19 cellular contexts compared by ENCODE assay signal in the genomic region with DNA sequence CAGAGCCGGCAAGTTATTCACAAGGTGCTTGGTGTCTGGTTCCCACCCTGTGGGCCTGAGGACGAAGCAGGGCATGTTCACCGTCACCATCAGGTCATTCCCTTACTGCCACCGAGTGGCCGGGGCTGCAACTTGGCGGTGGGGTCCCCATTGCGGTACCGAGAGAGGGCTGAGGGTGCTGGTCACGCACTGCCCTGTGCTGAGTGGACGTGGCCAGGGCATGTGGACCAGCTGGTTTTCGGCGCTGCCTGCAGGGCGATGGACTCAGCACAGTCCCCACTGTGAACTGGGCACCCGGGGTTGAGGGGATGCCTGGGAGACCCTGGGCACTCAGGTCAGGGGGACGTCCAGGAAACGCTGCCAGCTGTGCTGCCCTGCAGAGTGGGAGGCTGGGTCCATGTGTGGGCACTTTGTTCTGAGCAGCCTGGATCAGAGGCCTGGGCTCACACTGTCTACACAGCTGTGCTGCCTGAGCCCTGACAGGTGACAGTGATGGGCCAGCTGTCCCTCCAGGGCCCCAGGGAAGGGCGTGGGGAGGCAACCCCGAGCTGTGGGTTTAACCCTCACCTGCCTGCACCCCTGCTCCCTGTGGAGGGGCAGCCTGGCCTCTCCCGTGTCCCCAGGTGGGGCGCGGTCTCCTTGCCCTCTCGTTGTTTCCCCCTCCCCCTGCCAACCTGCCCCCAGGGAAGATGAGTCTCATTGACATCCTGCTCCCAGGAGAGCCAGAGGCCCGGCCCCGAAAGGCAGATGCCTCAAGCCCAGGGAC. TPM values are rescaled to one million over a fixed set of nuclear protein-coding genes. Genes with fewer than 3 reads are reported as not detected.
"Had no signal": no experiment of that assay in that cellular context is flagged by ENCODE, and none has a peak within 500 bp of the region (broad histone marks: within the 10 kb centered on the region; RNA-seq: fewer than 3 reads in every experiment).

No MANE protein-coding gene starts in this region.

- H3K4me3 Mint-ChIP-seq: activated CD8-positive, alpha-beta memory T cell treated with anti-CD3 and anti-CD28 coated beads, Interleukin-2, amount 10 ng/mL, durations not matched to agents 7 days and 5 days; activated naive CD4-positive, alpha-beta T cell treated with anti-CD3 and anti-CD28 coated beads, Interleukin-2, amount 10 ng/mL, durations not matched to agents 7 days and 5 days; nephron progenitor cell; stimulated activated effector memory CD8-positive, alpha-beta T cell treated with anti-CD3 and anti-CD28 coated beads, Interleukin-12 subunit alpha, Interleukin-12 subunit beta, amount 100 ng/mL, for 72 hours had no signal

- ATAC-seq: activated CD8-positive, alpha-beta memory T cell treated with anti-CD3 and anti-CD28 coated beads, Interleukin-2, amount 10 ng/mL, durations not matched to agents 7 days and 5 days; psoas muscle; stimulated activated effector memory CD8-positive, alpha-beta T cell treated with anti-CD3 and anti-CD28 coated beads, Interleukin-12 subunit alpha, Interleukin-12 subunit beta, amount 100 ng/mL, for 72 hours had no signal

- H3K27ac ChIP-seq: ascending aorta, breast epithelium, psoas muscle, sigmoid colon, thoracic aorta had no signal

- DNase-seq: activated CD4-positive, alpha-beta T cell treated with anti-CD3 and anti-CD28 coated beads for 1 hour; activated CD4-positive, alpha-beta T cell treated with anti-CD3 and anti-CD28 coated beads, Interleukin-2, amount 50 U/mL, for 48 hours; activated CD8-positive, alpha-beta memory T cell treated with anti-CD3 and anti-CD28 coated beads, Interleukin-2, amount 10 ng/mL, durations not matched to agents 7 days and 5 days; activated naive CD4-positive, alpha-beta T cell treated with anti-CD3 and anti-CD28 coated beads, Interleukin-2, amount 10 ng/mL, durations not matched to agents 7 days and 5 days; activated T-cell treated with anti-CD3 and anti-CD28 coated beads, Interleukin-2, amount 50 U/mL, for 1 hour; cerebellar nuclear complex; effector CD8-positive, alpha-beta T cell; foreskin melanocyte; kidney glomerular epithelial cell; nephron progenitor cell had no signal

- H3K36me3 Mint-ChIP-seq: activated naive CD4-positive, alpha-beta T cell treated with anti-CD3 and anti-CD28 coated beads, Interleukin-2, amount 10 ng/mL, durations not matched to agents 7 days and 5 days; stimulated activated effector memory CD8-positive, alpha-beta T cell treated with anti-CD3 and anti-CD28 coated beads, Interleukin-12 subunit alpha, Interleukin-12 subunit beta, amount 100 ng/mL, for 72 hours had no signal

- H3K4me1 Mint-ChIP-seq: activated CD8-positive, alpha-beta memory T cell treated with anti-CD3 and anti-CD28 coated beads, Interleukin-2, amount 10 ng/mL, durations not matched to agents 7 days and 5 days; activated naive CD4-positive, alpha-beta T cell treated with anti-CD3 and anti-CD28 coated beads, Interleukin-2, amount 10 ng/mL, durations not matched to agents 7 days and 5 days; stimulated activated effector memory CD8-positive, alpha-beta T cell treated with anti-CD3 and anti-CD28 coated beads, Interleukin-12 subunit alpha, Interleukin-12 subunit beta, amount 100 ng/mL, for 72 hours had no signal

- H3K27ac Mint-ChIP-seq: activated CD8-positive, alpha-beta memory T cell treated with anti-CD3 and anti-CD28 coated beads, Interleukin-2, amount 10 ng/mL, durations not matched to agents 7 days and 5 days; activated naive CD4-positive, alpha-beta T cell treated with anti-CD3 and anti-CD28 coated beads, Interleukin-2, amount 10 ng/mL, durations not matched to agents 7 days and 5 days; activated T-helper 2 cell treated with anti-CD3 and anti-CD28 coated beads, Interferon-gamma antibody, Interleukin-2, Interleukin-4, amounts not matched to agents 10 μg/mL and 5 μg/mL and 100 μg/mL, durations not matched to agents 14 hours and 24 hours and 36 hours; stimulated activated effector memory CD8-positive, alpha-beta T cell treated with anti-CD3 and anti-CD28 coated beads, Interleukin-12 subunit alpha, Interleukin-12 subunit beta, amount 100 ng/mL, for 72 hours had no signal

- H3K36me3 ChIP-seq: ascending aorta, breast epithelium, sigmoid colon, thoracic aorta had no signal

- H3K4me1 ChIP-seq: ascending aorta, breast epithelium, psoas muscle, sigmoid colon had no signal

- H3K4me3 ChIP-seq: ascending aorta, breast epithelium, psoas muscle, sigmoid colon, thoracic aorta had no signal

- H3K27me3 ChIP-seq: ascending aorta had no signal

- H3K27me3 Mint-ChIP-seq: activated CD8-positive, alpha-beta memory T cell treated with anti-CD3 and anti-CD28 coated beads, Interleukin-2, amount 10 ng/mL, durations not matched to agents 7 days and 5 days; activated naive CD4-positive, alpha-beta T cell treated with anti-CD3 and anti-CD28 coated beads, Interleukin-2, amount 10 ng/mL, durations not matched to agents 7 days and 5 days had no signal

RNA-seq across cellular contexts. Expression of a gene that starts 39.3 kb away (rescaled TPM):
- total RNA-seq: activated CD8-positive, alpha-beta memory T cell treated with anti-CD3 and anti-CD28 coated beads, Interleukin-2, amount 10 ng/mL, durations not matched to agents 7 days and 5 days; activated T-helper 2 cell treated with anti-CD3 and anti-CD28 coated beads, Interferon-gamma antibody, Interleukin-2, Interleukin-4, amounts not matched to agents 10 μg/mL and 5 μg/mL and 100 μg/mL, durations not matched to agents 14 hours and 24 hours and 36 hours; ascending aorta; breast epithelium; lower leg skin; osteocyte; psoas muscle; sigmoid colon; thoracic aorta had no signal
- polyA plus RNA-seq: psoas muscle had no signal
